ENCODE assay signal across 8 cellular contexts in the genomic region with DNA sequence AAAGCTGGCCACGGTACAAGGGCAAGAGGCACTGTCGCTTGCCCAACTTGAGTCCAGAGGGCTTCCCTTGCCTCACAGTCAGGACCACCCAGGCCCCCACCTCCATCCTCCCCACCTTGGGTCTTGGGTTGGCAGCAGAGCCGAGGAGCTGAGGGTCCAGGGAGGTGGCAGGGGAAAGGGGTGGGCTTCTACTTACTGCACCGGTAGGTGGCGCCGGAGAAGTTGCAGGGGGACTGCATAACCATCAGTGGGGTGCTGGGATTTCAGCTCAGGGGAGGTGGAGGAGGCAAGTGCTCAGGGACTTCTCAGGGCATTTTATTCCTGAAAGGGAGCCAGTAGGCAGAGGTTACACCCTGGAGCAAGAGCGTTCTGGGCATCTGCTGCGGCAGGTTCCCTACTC. TPM values are rescaled to one million over a fixed set of nuclear protein-coding genes. Genes with fewer than 3 reads are reported as not detected.
DNase-seq lines count a peak whose midpoint lies in the region; ATAC-seq and TF ChIP-seq lines count a peak whose summit lies in the region.

No MANE protein-coding gene starts in this region.

- no peak for ATAC-seq in HG02642 (IDR thresholded peaks at IDR 0.05; ENCODE audit: poor library complexity, unreplicated experiment)
- ATAC-seq in HG02970 (IDR thresholded peaks at IDR 0.05; ENCODE audit: low FRiP score, unreplicated experiment) = no peak

- H3K27ac ChIP-seq in sigmoid colon = no peak overlapping the region

- intact Hi-C loops in sigmoid colon (cut with DNase I) = no loop called here

- peaks cover 0 to 14% (median 9%) of the 10 kb centered on the region in 4 donors for H3K4me1 ChIP-seq in sigmoid colon

- H3K4me3 ChIP-seq in AG09309 (ENCODE audit: control insufficient read depth, low read depth, low read length) (no peak overlapping the region), sigmoid colon (no peak overlapping the region)

- WGBS in sigmoid colon, 2 donors = 53 to 71% methylated on average over 8 of the region's 8 CpGs

- H3K9me3 ChIP-seq in sigmoid colon = no peaks in the 10 kb centered on the region

- H3K27me3 ChIP-seq in sigmoid colon = no peaks in the 10 kb centered on the region

- no peak for DNase-seq in AG09309 (ENCODE audit: low read depth)
- peak; percentile 24 for DNase-seq in HT-29 (ENCODE audit: low spot score)
- DNase-seq in activated CD8-positive, alpha-beta memory T cell treated with anti-CD3 and anti-CD28 coated beads for 24 hours = peak; percentile 65
- peak; percentile 43 for DNase-seq in germinal center (ENCODE audit: low spot score)
- DNase-seq in sigmoid colon = no peak
- no peak for DNase-seq in A172 (ENCODE audit: low spot score)

- TF ChIP-seq EP300 in sigmoid colon (IDR thresholded peaks at IDR 0.05) = no peak

- H3K36me3 ChIP-seq in sigmoid colon = no peaks in the 10 kb centered on the region

- TF ChIP-seq CTCF in AG09309 (IDR thresholded peaks at IDR 0.05; ENCODE audit: control insufficient read depth, insufficient read depth, low read depth, low read length, missing control alignments) (peak; percentile 70), sigmoid colon (IDR thresholded peaks at IDR 0.05) (peak; percentile 10 to 44 (median 26))

- no peak for TF ChIP-seq POLR2A in sigmoid colon (IDR thresholded peaks at IDR 0.05)

RNA-seq across cellular contexts. Expression of a gene that starts 44.0 kb away (rescaled TPM):
- total RNA-seq in HT-29 (2014; rRNA removed; shearing (Covaris generic)) = 5.3 and 7.7 TPM in 2 replicates
- 1 to 10 TPM; 3.2 to 5.2 (median 4.5) TPM for total RNA-seq in sigmoid colon
- polyA plus RNA-seq in sigmoid colon = 1 to 10 TPM; 1.2 to 4.5 (median 1.6) TPM
- total RNA-seq in A172 (2014; rRNA removed; shearing (Covaris generic)) = 1.00 and 1.4 TPM in 2 replicates

RNA-seq across cellular contexts. Expression of a gene that starts 56.8 kb away (rescaled TPM):
- 0.13 TPM in 1 of 2 replicates, not detected in the other for total RNA-seq in HT-29 (2014; rRNA removed; shearing (Covaris generic))
- total RNA-seq in sigmoid colon = 1 to 10 TPM; 1.1 to 2.5 (median 1.5) TPM
- 10 to 100 TPM in 2 of 3 donors, 1 to 10 TPM in 1; 3.6 to 30.9 (median 14.8) TPM for polyA plus RNA-seq in sigmoid colon
- total RNA-seq in A172 (2014; rRNA removed; shearing (Covaris generic)) = 0.74 and 2.7 TPM in 2 replicates

Comparison
In these comparisons a context has a peak if more than half of its experiments do, and no peak if none do; other contexts are left out.
1. DNase-seq: peak in HT-29 (single experiment), activated CD8-positive, alpha-beta memory T cell treated with anti-CD3 and anti-CD28 coated beads for 24 hours (single experiment) and germinal center (single experiment); none in AG09309 (single experiment), sigmoid colon (single experiment) and A172 (single experiment).